In the genomic region with DNA sequence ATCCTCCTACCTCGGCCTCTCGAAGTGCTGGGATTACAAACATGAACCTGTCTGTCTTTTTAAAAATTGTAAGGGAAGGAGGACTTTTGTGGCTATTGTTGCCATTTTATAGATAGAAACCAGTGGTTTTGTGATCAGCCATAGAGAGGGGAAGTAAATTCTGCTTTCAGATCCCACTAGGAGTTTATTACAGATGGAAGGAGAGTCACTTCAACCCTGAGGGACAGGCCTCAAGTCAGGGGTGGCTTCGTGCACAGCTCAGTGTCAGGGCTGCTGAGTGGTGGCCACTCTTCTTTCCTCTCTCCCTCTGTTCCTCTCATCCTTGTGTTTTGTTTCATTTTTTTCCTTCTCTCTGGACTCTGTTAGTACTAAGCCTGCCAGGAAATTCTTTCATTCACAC, we compare ENCODE assay signal across 14 cellular contexts.
"Had no signal": no experiment of that assay in that cellular context is flagged by ENCODE, and none has a peak within 500 bp of the region (broad histone marks: within the 10 kb centered on the region; RNA-seq: fewer than 3 reads in every experiment).

No MANE protein-coding gene starts in this region.

- DNase-seq: activated CD4-positive, alpha-beta memory T cell treated with anti-CD3 and anti-CD28 coated beads for 36 hours; activated CD8-positive, alpha-beta memory T cell treated with anti-CD3 and anti-CD28 coated beads, Interleukin-2, amount 50 U/mL, for 4 hours; brain microvascular endothelial cell; dermis blood vessel endothelial cell; lower lobe of right lung; naive B cell; right cardiac atrium; small intestine; T-helper 2 cell had no signal

- ATAC-seq: esophagus mucosa, lower lobe of right lung, right cardiac atrium had no signal

- H3K9me3 Mint-ChIP-seq: activated CD4-positive, alpha-beta memory T cell treated with anti-CD3 and anti-CD28 coated beads for 36 hours; activated naive CD4-positive, alpha-beta T cell treated with anti-CD3 and anti-CD28 coated beads, Interleukin-2, amount 50 U/mL, for 24 hours; type B pancreatic cell had no signal

- H3K27ac Mint-ChIP-seq: activated CD4-positive, alpha-beta memory T cell treated with anti-CD3 and anti-CD28 coated beads for 36 hours; activated naive CD4-positive, alpha-beta T cell treated with anti-CD3 and anti-CD28 coated beads, Interleukin-2, amount 50 U/mL, for 24 hours; activated T-helper 1 cell treated with anti-CD3 and anti-CD28 coated beads, Interleukin-12 subunit alpha, Interleukin-12 subunit beta, Interleukin-2, Interleukin-4 antibody, amounts not matched to agents 30 ng/mL and 10 ng/mL and 1 ng/mL, durations not matched to agents 14 hours and 24 hours and 36 hours; type B pancreatic cell had no signal

- H3K27me3 Mint-ChIP-seq: activated CD4-positive, alpha-beta memory T cell treated with anti-CD3 and anti-CD28 coated beads for 36 hours; activated naive CD4-positive, alpha-beta T cell treated with anti-CD3 and anti-CD28 coated beads, Interleukin-2, amount 50 U/mL, for 24 hours; naive B cell; progenitor cell of endocrine pancreas; type B pancreatic cell had no signal

- H3K4me3 Mint-ChIP-seq: activated CD4-positive, alpha-beta memory T cell treated with anti-CD3 and anti-CD28 coated beads for 36 hours; activated naive CD4-positive, alpha-beta T cell treated with anti-CD3 and anti-CD28 coated beads, Interleukin-2, amount 50 U/mL, for 24 hours; activated T-helper 1 cell treated with anti-CD3 and anti-CD28 coated beads, Interleukin-12 subunit alpha, Interleukin-12 subunit beta, Interleukin-2, Interleukin-4 antibody, amounts not matched to agents 30 ng/mL and 10 ng/mL and 1 ng/mL, durations not matched to agents 14 hours and 24 hours and 36 hours; naive B cell; type B pancreatic cell had no signal
